Comparison of ENCODE assay signal across 1 cellular context in genomic region chr12:10249690-10250455, GRCh38.
TF ChIP-seq lines count a peak whose summit lies in the region.

No MANE protein-coding gene starts in this region.

TF ChIP-seq in WTC11, 78 proteins besides CTCF, POLR2A, EP300 and RAD21 (continued from another document):
- TF ChIP-seq ERG (CRISPR knock-in tag; IDR thresholded peaks at IDR 0.05) (no peak), TP53 (CRISPR knock-in tag; IDR thresholded peaks at IDR 0.05) (no peak)
